10 cellular contexts compared by ENCODE assay signal in genomic region chr13:108176685-108177274, GRCh38. TPM values are rescaled to one million over a fixed set of nuclear protein-coding genes. Genes with fewer than 3 reads are reported as not detected.
DNase-seq lines count a peak whose midpoint lies in the region; ATAC-seq, FAIRE-seq and TF ChIP-seq lines count a peak whose summit lies in the region.
"Had no signal": no experiment of that assay in that cellular context is flagged by ENCODE, and none has a peak within 500 bp of the region (broad histone marks: within the 10 kb centered on the region; RNA-seq: fewer than 3 reads in every experiment).

No MANE protein-coding gene starts in this region.

- no peaks in the 10 kb centered on the region for H3K9me3 ChIP-seq in kidney (ENCODE audit: control insufficient read depth in 1 of 2, low read length in 2 of 2)
- H3K9me3 ChIP-seq: pancreas had no signal

- POLR2A ChIA-PET in RWPE1 (lab: Yijun Ruan, JAX; ENCODE audit: low non-redundant PET): no interaction called here

- TF ChIP-seq CTCF in RWPE1 (conservative IDR thresholded peaks at IDR 0.05; ENCODE audit: low read depth) (peak; percentile 45), kidney (IDR thresholded peaks at IDR 0.05; ENCODE audit: borderline replicate concordance, extremely low read depth, insufficient read depth) (peak; percentile 23)

- H3K27ac ChIP-seq in RWPE1 (no peak overlapping the region), kidney (ENCODE audit: low read depth in 2 of 2, low read length in 2 of 2) (no peak overlapping the region)
- H3K27ac ChIP-seq: pancreas had no signal

- H3K36me3 ChIP-seq in kidney (ENCODE audit: control insufficient read depth in 1 of 2, insufficient read depth in 2 of 2, low read length in 2 of 2): no peaks in the 10 kb centered on the region
- H3K36me3 ChIP-seq: pancreas had no signal

- FAIRE-seq in kidney (lab: Jason Lieb, UNC): no peak
- FAIRE-seq: pancreas had no signal

- CTCF ChIA-PET in RWPE1 (lab: Yijun Ruan, JAX): no interaction called here

- intact Hi-C loops in kidney (cut with DNase I): no loop called here

- H3K4me1 Mint-ChIP-seq in stimulated activated effector memory CD8-positive, alpha-beta T cell treated with anti-CD3 and anti-CD28 coated beads, Interleukin-12 subunit alpha, Interleukin-12 subunit beta, amount 100 ng/mL, for 72 hours: no peaks in the 10 kb centered on the region

- ATAC-seq in GM21526 (IDR thresholded peaks at IDR 0.05; ENCODE audit: low FRiP score, unreplicated experiment): peak; percentile 68
- ATAC-seq in stimulated activated effector memory CD8-positive, alpha-beta T cell treated with anti-CD3 and anti-CD28 coated beads, Interleukin-12 subunit alpha, Interleukin-12 subunit beta, amount 100 ng/mL, for 72 hours: no peak
- no peak for ATAC-seq in GM18505 (IDR thresholded peaks at IDR 0.05; ENCODE audit: unreplicated experiment)
- ATAC-seq: pancreas had no signal

- TF ChIP-seq POLR2A in GM18505 (IDR thresholded peaks at IDR 0.05; ENCODE audit: borderline replicate concordance, extremely low read depth, insufficient read depth, insufficient read length): no peak

- H3K36me3 Mint-ChIP-seq in stimulated activated effector memory CD8-positive, alpha-beta T cell treated with anti-CD3 and anti-CD28 coated beads, Interleukin-12 subunit alpha, Interleukin-12 subunit beta, amount 100 ng/mL, for 72 hours: no peaks in the 10 kb centered on the region
- H3K36me3 Mint-ChIP-seq: IgD-negative memory B cell had no signal

- H3K4me3 ChIP-seq in kidney (ENCODE audit: low read length in 2 of 2): no peak overlapping the region
- H3K4me3 ChIP-seq: pancreas had no signal

- no peak overlapping the region for H3K9ac ChIP-seq in kidney (ENCODE audit: low read length in 2 of 2)

- peak; percentile 79 for DNase-seq in COLO829 (ENCODE audit: low spot score)
- peak; percentile 39 for DNase-seq in RWPE1 (ENCODE audit: low spot score)
- DNase-seq in activated naive CD4-positive, alpha-beta T cell treated with anti-CD3 and anti-CD28 coated beads, Interleukin-2, amount 50 U/mL, for 16 hours: peak; percentile 61
- DNase-seq in kidney: no peak
- peak; percentile 21 to 62 for DNase-seq in stimulated activated effector memory CD8-positive, alpha-beta T cell treated with anti-CD3 and anti-CD28 coated beads, Interleukin-12 subunit alpha, Interleukin-12 subunit beta, amount 100 ng/mL, for 72 hours (ENCODE audit: low spot score in 2 of 2)
- DNase-seq in GF-D8 (lab: John Stamatoyannopoulos, UW): no peak

- H3K9me3 Mint-ChIP-seq in stimulated activated effector memory CD8-positive, alpha-beta T cell treated with anti-CD3 and anti-CD28 coated beads, Interleukin-12 subunit alpha, Interleukin-12 subunit beta, amount 100 ng/mL, for 72 hours: peaks cover 2% of the 10 kb centered on the region

- no peak overlapping the region for H3K4me3 Mint-ChIP-seq in stimulated activated effector memory CD8-positive, alpha-beta T cell treated with anti-CD3 and anti-CD28 coated beads, Interleukin-12 subunit alpha, Interleukin-12 subunit beta, amount 100 ng/mL, for 72 hours
- H3K4me3 Mint-ChIP-seq: IgD-negative memory B cell had no signal

- no peak overlapping the region for H3K27ac Mint-ChIP-seq in stimulated activated effector memory CD8-positive, alpha-beta T cell treated with anti-CD3 and anti-CD28 coated beads, Interleukin-12 subunit alpha, Interleukin-12 subunit beta, amount 100 ng/mL, for 72 hours

- H3K4me1 ChIP-seq in kidney (ENCODE audit: control insufficient read depth in 1 of 2, insufficient read depth in 1 of 2, low read depth in 1 of 2, low read length in 2 of 2): no peaks in the 10 kb centered on the region
- H3K4me1 ChIP-seq: pancreas had no signal

RNA-seq across cellular contexts. Expression of gene LIG4, which starts 38.6 kb away (rescaled TPM):
- total RNA-seq in kidney: 9.3 TPM
- polyA plus RNA-seq in kidney (ENCODE audit: insufficient read depth, low read depth, low replicate concordance): 5.9 TPM

RNA-seq across cellular contexts. Expression of gene ABHD13, which starts 41.4 kb away (rescaled TPM):
- total RNA-seq in kidney: 9.4 TPM
- 4.9 TPM for polyA plus RNA-seq in kidney (ENCODE audit: insufficient read depth, low read depth, low replicate concordance)

Comparison
In these comparisons a context has a peak if more than half of its experiments do, and no peak if none do; other contexts are left out.
1. DNase-seq: peak in COLO829 (single experiment), RWPE1 (single experiment), activated naive CD4-positive, alpha-beta T cell treated with anti-CD3 and anti-CD28 coated beads, Interleukin-2, amount 50 U/mL, for 16 hours (single experiment) and stimulated activated effector memory CD8-positive, alpha-beta T cell treated with anti-CD3 and anti-CD28 coated beads, Interleukin-12 subunit alpha, Interleukin-12 subunit beta, amount 100 ng/mL, for 72 hours (2 of 2); none in kidney (single experiment) and GF-D8 (single experiment).